In the genomic region with DNA sequence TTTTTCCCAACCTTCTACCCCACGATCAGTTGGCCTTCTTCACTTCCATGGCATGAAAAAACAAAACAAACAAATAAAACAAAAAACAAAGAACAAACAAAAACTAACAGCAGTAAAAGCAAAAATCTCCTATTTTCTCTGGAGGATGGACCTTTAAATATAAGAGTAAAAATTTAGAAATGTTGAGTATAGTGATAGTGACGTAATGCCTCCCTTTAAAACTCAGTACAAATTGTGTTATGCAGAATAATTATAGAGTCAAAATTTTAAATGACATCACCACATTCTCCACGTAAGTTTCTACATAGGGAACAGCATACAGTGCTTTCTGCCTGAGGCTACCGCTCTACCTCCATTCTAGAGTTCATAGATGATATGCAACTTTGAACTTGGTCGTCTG, we compare ENCODE assay signal across 11 cellular contexts.
"Had no signal": no experiment of that assay in that cellular context is flagged by ENCODE, and none has a peak within 500 bp of the region (broad histone marks: within the 10 kb centered on the region; RNA-seq: fewer than 3 reads in every experiment).

No MANE protein-coding gene starts in this region.

- H3K4me3 ChIP-seq: GM23248, GM23338, HAP-1 had no signal

- H3K4me1 Mint-ChIP-seq: GM23338 had no signal

- H3K4me3 Mint-ChIP-seq: GM23338, H9, HFFc6 had no signal

- H3K36me3 ChIP-seq: HAP-1 had no signal

- H3K27ac Mint-ChIP-seq: GM23338, H9, HFFc6 had no signal

- H3K27ac ChIP-seq: GM23248 had no signal

- FAIRE-seq: H1, H54 had no signal

- DNase-seq: GM23248, GOT3, H7, H9, HCEC 1CT, HFFc6 had no signal

- H2AFZ ChIP-seq: GM23248, GM23338 had no signal

- H3K4me2 ChIP-seq: GM23338 had no signal

- H3K4me1 ChIP-seq: HAP-1 had no signal

- H3K9me3 ChIP-seq: HAP-1 had no signal

- ATAC-seq: GM23338, HCT116 had no signal

- H3K9ac ChIP-seq: GM23248 had no signal
